1 cellular context compared by ENCODE assay signal in the genomic region with DNA sequence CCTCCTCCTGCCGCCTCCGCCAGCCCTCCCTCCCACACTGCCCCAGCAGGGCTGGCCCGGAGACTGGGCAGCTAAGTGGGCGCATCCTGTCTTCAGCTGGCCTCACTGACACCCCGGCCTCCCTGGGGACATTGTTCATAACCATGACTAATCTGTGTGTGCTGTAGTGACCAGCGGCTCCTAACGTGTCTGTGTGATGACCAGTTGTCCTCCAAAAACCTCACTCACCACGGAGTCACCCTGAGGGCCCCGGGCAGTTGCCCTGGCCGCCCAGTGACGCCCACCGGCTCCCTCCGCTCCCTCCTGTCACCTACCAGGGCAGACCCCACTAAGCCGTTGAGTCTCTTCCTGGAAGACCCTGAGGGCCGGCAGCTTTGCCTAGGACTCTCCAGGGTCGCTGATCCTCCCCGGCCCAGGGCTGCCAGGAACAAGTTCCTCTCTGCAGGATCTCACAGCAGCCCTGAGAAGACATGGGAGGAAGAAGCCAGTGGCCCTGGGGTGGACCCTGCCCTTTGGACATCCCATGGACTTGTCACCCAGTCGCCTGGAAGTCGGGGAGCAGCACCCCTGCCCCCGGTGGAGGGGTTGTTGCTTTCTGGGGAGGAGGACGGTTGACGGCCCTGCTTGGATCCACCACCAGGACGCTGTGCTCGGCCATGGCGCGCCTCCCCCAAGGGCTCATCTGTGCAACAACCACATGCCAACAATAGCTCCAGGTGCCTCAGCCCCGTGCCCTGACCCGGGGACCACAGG.
TF ChIP-seq lines count a peak whose summit lies in the region.

No MANE protein-coding gene starts in this region.

TF ChIP-seq in H1, 55 proteins besides CTCF, POLR2A, EP300 and RAD21:
- TF ChIP-seq GTF2F1 (IDR thresholded peaks at IDR 0.05; ENCODE audit: borderline replicate concordance, low read depth, low read length) (no peak), CEBPB (IDR thresholded peaks at IDR 0.05; ENCODE audit: low read depth, low read length) (no peak), MAFK (IDR thresholded peaks at IDR 0.05; ENCODE audit: low read depth, low read length) (no peak), CREB1 (IDR thresholded peaks at IDR 0.05) (no peak), RNF2 (IDR thresholded peaks at IDR 0.05; ENCODE audit: borderline replicate concordance, low read depth, low read length, missing control alignments, poor library complexity, severe bottlenecking) (no peak), TAF1 (IDR thresholded peaks at IDR 0.05; ENCODE audit: low read depth, low read length) (no peak), SUZ12 (IDR thresholded peaks at IDR 0.05; ENCODE audit: low read length) (no peak), SP4 (IDR thresholded peaks at IDR 0.05; ENCODE audit: low read length) (no peak), ASH2L (IDR thresholded peaks at IDR 0.05; ENCODE audit: low read length) (no peak)
- TF ChIP-seq, protein P1, sequence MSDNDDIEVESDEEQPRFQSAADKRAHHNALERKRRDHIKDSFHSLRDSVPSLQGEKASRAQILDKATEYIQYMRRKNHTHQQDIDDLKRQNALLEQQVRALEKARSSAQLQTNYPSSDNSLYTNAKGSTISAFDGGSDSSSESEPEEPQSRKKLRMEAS (IDR thresholded peaks at IDR 0.05): no peak
- TF ChIP-seq, protein P2, sequence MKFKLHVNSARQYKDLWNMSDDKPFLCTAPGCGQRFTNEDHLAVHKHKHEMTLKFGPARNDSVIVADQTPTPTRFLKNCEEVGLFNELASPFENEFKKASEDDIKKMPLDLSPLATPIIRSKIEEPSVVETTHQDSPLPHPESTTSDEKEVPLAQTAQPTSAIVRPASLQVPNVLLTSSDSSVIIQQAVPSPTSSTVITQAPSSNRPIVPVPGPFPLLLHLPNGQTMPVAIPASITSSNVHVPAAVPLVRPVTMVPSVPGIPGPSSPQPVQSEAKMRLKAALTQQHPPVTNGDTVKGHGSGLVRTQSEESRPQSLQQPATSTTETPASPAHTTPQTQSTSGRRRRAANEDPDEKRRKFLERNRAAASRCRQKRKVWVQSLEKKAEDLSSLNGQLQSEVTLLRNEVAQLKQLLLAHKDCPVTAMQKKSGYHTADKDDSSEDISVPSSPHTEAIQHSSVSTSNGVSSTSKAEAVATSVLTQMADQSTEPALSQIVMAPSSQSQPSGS (IDR thresholded peaks at IDR 0.05; ENCODE audit: low read length): no peak
